Comparison of ENCODE assay signal across 9 cellular contexts in the genomic region with DNA sequence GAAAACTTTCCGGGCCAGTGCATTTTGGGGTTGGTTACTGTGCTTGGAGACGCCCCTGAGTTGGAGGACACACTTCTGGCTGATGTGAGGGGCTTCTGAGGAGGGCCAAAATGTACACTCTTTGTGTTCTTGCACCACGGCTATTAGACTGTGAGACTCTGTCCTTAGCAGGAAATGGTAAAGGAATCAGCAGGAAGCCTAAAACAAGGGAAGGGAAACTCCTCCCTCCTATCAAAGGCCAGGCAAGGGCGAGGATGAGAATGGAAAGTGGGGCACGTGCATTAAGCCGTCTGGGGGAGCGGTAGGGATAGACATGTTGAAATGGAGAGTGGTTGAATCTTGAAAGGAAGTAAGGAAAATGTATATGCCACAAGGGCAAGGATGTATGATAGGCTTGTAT. TPM values are rescaled to one million over a fixed set of nuclear protein-coding genes. Genes with fewer than 3 reads are reported as not detected.
DNase-seq lines count a peak whose midpoint lies in the region; TF ChIP-seq lines count a peak whose summit lies in the region.
"Had no signal": no experiment of that assay in that cellular context is flagged by ENCODE, and none has a peak within 500 bp of the region (broad histone marks: within the 10 kb centered on the region; RNA-seq: fewer than 3 reads in every experiment).

No MANE protein-coding gene starts in this region.

- DNase-seq in ELR (ENCODE audit: low read depth) (peak; percentile 13), OCI-LY7 (ENCODE audit: low spot score) (no peak), endothelial cell (ENCODE audit: low spot score) (peak; percentile 26), osteoblast (ENCODE audit: insufficient read length, low spot score, missing footprints) (peak; percentile 65), NCI-H1930 (lab: John Stamatoyannopoulos, UW) (no peak), NCI-H1694 (lab: John Stamatoyannopoulos, UW) (no peak), kidney glomerular epithelial cell (lab: John Stamatoyannopoulos, UW) (no peak)
- no peak for DNase-seq in activated effector memory CD4-positive, alpha-beta T cell treated with anti-CD3 and anti-CD28 coated beads, Interleukin-2, amount 50 U/mL, for 16 hours

- H3K4me1 ChIP-seq in OCI-LY7 (ENCODE audit: insufficient read depth, low read length, poor library complexity, severe bottlenecking) (peaks cover 20% of the 10 kb centered on the region), osteoblast (ENCODE audit: insufficient read depth, low read length) (peaks cover 24% of the 10 kb centered on the region)

- no TSS peak for BruUV-seq in OCI-LY7 (replicated peaks; lab: Mats Ljungman, UMichigan)

- H3K4me3 ChIP-seq in OCI-LY7 (ENCODE audit: low read depth, low read length, poor library complexity, severe bottlenecking) (peak overlapping the region; percentile 2), osteoblast (ENCODE audit: insufficient read depth, low read length) (peak overlapping the region; percentile 59)

- H3K36me3 Mint-ChIP-seq in endothelial cell (ENCODE audit: low read depth, unreplicated experiment) = no peaks in the 10 kb centered on the region

- H3K9me3 ChIP-seq in OCI-LY7 (ENCODE audit: low read length) (no peaks in the 10 kb centered on the region), osteoblast (ENCODE audit: low read depth, low read length) (no peaks in the 10 kb centered on the region)

- H3K4me1 Mint-ChIP-seq in endothelial cell (ENCODE audit: unreplicated experiment) = peaks cover 26% of the 10 kb centered on the region

- peak overlapping the region; percentile 14 for H3K4me3 Mint-ChIP-seq in endothelial cell (ENCODE audit: unreplicated experiment)

- no peaks in the 10 kb centered on the region; the same call in 1 of the 2 replicates for H3K79me2 ChIP-seq in OCI-LY7 (ENCODE audit: insufficient read depth, low read depth, low read length)
- H3K79me2 ChIP-seq in osteoblast (ENCODE audit: insufficient read depth, low read length) = peaks cover 32% of the 10 kb centered on the region

- H3K27me3 ChIP-seq in osteoblast (ENCODE audit: insufficient read depth, low read length) = no peaks in the 10 kb centered on the region

- H4K20me1 ChIP-seq in OCI-LY7 (ENCODE audit: insufficient read depth, low read length) (no peaks in the 10 kb centered on the region), osteoblast (ENCODE audit: insufficient read depth, low read length) (peaks cover 4% of the 10 kb centered on the region)

- H3K27ac Mint-ChIP-seq in endothelial cell (ENCODE audit: unreplicated experiment) = peak overlapping the region; percentile 92
- H3K27ac Mint-ChIP-seq: progenitor cell of endocrine pancreas had no signal

- H3K27ac ChIP-seq in OCI-LY7 (ENCODE audit: low read depth, low read length, poor library complexity, severe bottlenecking) (no peak overlapping the region), osteoblast (ENCODE audit: low read depth, low read length) (peak overlapping the region; percentile 40)

- CTCF ChIA-PET in OCI-LY7 (lab: Charles Lee; ENCODE audit: unreplicated experiment) = no interaction called here

- peak overlapping the region; percentile 22; the same call in 1 of the 2 replicates for H3K4me2 ChIP-seq in OCI-LY7 (ENCODE audit: low read length)
- peak overlapping the region; percentile 77 for H3K4me2 ChIP-seq in osteoblast (ENCODE audit: insufficient read depth, low read length)

- H3K9me3 Mint-ChIP-seq in endothelial cell (ENCODE audit: unreplicated experiment) = no peaks in the 10 kb centered on the region

- peaks cover 2% of the 10 kb centered on the region for H3K27me3 Mint-ChIP-seq in endothelial cell (ENCODE audit: unreplicated experiment)

- no peaks in the 10 kb centered on the region for H3K36me3 ChIP-seq in OCI-LY7 (ENCODE audit: insufficient read depth, low read length)
- no peaks in the 10 kb centered on the region for H3K36me3 ChIP-seq in osteoblast (ENCODE audit: insufficient read depth, low read length)

- H2AFZ ChIP-seq in OCI-LY7 (ENCODE audit: low read length) (peak overlapping the region; percentile 79), osteoblast (ENCODE audit: low read length) (peak overlapping the region; percentile 100)

- intact Hi-C loops in OCI-LY7 (cut with micrococcal nuclease; ENCODE audit: unreplicated experiment) = no loop called here

- no peak for TF ChIP-seq CTCF in OCI-LY7 (conservative IDR thresholded peaks at IDR 0.05; ENCODE audit: low read length)
- no peak for TF ChIP-seq CTCF in endothelial cell (IDR thresholded peaks at IDR 0.05; ENCODE audit: unreplicated experiment)
- no peak for TF ChIP-seq CTCF in osteoblast (IDR thresholded peaks at IDR 0.05; ENCODE audit: extremely low read depth, low read depth, low read length)

- H3K9me2 ChIP-seq in OCI-LY7 (ENCODE audit: insufficient read depth, low read length) = no peaks in the 10 kb centered on the region

- POLR2A ChIA-PET in OCI-LY7 (lab: Charles Lee) = interaction anchor here (0.6 to 1.3 kb wide), 2 partner anchors 21 to 272 kb away, joined by 3 to 4 read pairs; no protein-coding TSS in a partner anchor

RNA-seq across cellular contexts. Expression of gene SRGN, which starts 1.8 kb away (rescaled TPM):
- 15.1 and 16.3 TPM in 2 replicates for total RNA-seq in OCI-LY7 (2014; rRNA removed; shearing (Covaris generic))
- total RNA-seq in OCI-LY7 (2022) = 5.8 and 9.1 TPM in 2 replicates
- total RNA-seq in endothelial cell (ENCODE audit: unreplicated experiment) = 4.7 TPM
- 344 and 474 TPM in 2 replicates for total RNA-seq in osteoblast
- total RNA-seq: progenitor cell of endocrine pancreas had no signal

RNA-seq across cellular contexts. Expression of gene VPS26A, which starts 37.8 kb away (rescaled TPM):
- 9.9 and 10.0 TPM in 2 replicates for total RNA-seq in OCI-LY7 (2014; rRNA removed; shearing (Covaris generic))
- 33.6 and 41.7 TPM in 2 replicates for total RNA-seq in OCI-LY7 (2022)
- total RNA-seq in endothelial cell (ENCODE audit: unreplicated experiment) = 56.2 TPM
- total RNA-seq in osteoblast = 41.3 and 56.3 TPM in 2 replicates

Comparison
In these comparisons a context has a peak if more than half of its experiments do, and no peak if none do; other contexts are left out.
1. DNase-seq: peak in ELR (single experiment), endothelial cell (single experiment) and osteoblast (single experiment); none in OCI-LY7 (single experiment), NCI-H1930 (0 of 2), NCI-H1694 (single experiment), kidney glomerular epithelial cell (single experiment) and activated effector memory CD4-positive, alpha-beta T cell treated with anti-CD3 and anti-CD28 coated beads, Interleukin-2, amount 50 U/mL, for 16 hours (single experiment).
2. RNA of gene SRGN, which starts 1.8 kb away (total RNA-seq): 344 to 474 TPM in osteoblast; 5.8 to 16.3 TPM in OCI-LY7 and 4.7 TPM in endothelial cell (single experiment); every median in the first group is over 10 times any median in the second.